19 cellular contexts compared by ENCODE assay signal in the genomic region with DNA sequence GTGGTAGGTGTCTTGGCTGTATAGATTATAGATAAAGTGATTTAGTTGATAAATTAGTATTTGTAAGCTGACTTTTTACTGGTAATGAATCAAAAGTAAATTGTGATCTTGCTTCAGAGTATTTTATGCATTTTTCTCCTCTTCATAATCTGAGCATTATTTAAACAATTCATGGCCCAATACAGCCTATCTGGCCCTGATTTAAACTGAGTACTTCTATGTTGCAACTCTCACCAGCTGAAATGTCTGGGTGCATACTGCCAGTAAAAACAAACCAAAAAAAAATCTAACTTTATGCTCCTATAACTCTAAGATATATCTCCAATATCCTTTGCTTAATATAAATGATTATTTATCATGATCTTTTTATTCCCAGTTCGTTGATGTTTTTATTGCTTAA.
"Had no signal": no experiment of that assay in that cellular context is flagged by ENCODE, and none has a peak within 500 bp of the region (broad histone marks: within the 10 kb centered on the region; RNA-seq: fewer than 3 reads in every experiment).

No MANE protein-coding gene starts in this region.

- H3K27me3 ChIP-seq: cardiac muscle cell, heart right ventricle had no signal

- H3K27ac ChIP-seq: cardiac muscle cell, heart right ventricle, left ventricle myocardium inferior, VCaP had no signal

- H3K9me3 ChIP-seq: heart right ventricle, left ventricle myocardium inferior had no signal

- H3K4me1 ChIP-seq: heart right ventricle, left ventricle myocardium inferior had no signal

- H3K4me3 ChIP-seq: cardiac muscle cell, heart right ventricle, left ventricle myocardium inferior had no signal

- ATAC-seq: activated CD4-positive, CD25-positive, alpha-beta regulatory T cell treated with anti-CD3 and anti-CD28 coated beads, Interleukin-2, amount 50 U/mL, for 24 hours; activated T-cell treated with anti-CD3 and anti-CD28 coated beads, Interleukin-2, amount 50 U/mL, for 72 hours; heart right ventricle; naive thymus-derived CD4-positive, alpha-beta T cell; T-cell had no signal

- DNase-seq: activated CD4-positive, alpha-beta memory T cell treated with anti-CD3 and anti-CD28 coated beads, Interleukin-2, amount 10 ng/mL, durations not matched to agents 7 days and 5 days; activated CD4-positive, alpha-beta T cell treated with anti-CD3 and anti-CD28 coated beads, Interleukin-2, amount 10 ng/mL, durations not matched to agents 24 days and 14 days; activated effector memory CD4-positive, alpha-beta T cell treated with anti-CD3 and anti-CD28 coated beads, Interleukin-2, amount 50 U/mL, for 16 hours; activated naive CD4-positive, alpha-beta T cell treated with anti-CD3 and anti-CD28 coated beads, Interleukin-2, amount 10 ng/mL, durations not matched to agents 7 days and 5 days; activated T-cell treated with anti-CD3 and anti-CD28 coated beads, Interleukin-2, amount 50 U/mL, for 72 hours; dermis blood vessel endothelial cell; effector CD8-positive, alpha-beta T cell; erythroblast; heart right ventricle; kidney glomerular epithelial cell; left ventricle myocardium inferior; naive thymus-derived CD4-positive, alpha-beta T cell; retina; stimulated activated CD4-positive, alpha-beta T cell treated with anti-CD3 and anti-CD28 coated beads, Interleukin-4, amount 100 ng/mL, for 24 hours; stimulated activated naive CD4-positive, alpha-beta T cell treated with Interleukin-2 at 50 U/mL for 16 hours; T-cell had no signal
